2 cellular contexts compared by ENCODE assay signal in the genomic region with DNA sequence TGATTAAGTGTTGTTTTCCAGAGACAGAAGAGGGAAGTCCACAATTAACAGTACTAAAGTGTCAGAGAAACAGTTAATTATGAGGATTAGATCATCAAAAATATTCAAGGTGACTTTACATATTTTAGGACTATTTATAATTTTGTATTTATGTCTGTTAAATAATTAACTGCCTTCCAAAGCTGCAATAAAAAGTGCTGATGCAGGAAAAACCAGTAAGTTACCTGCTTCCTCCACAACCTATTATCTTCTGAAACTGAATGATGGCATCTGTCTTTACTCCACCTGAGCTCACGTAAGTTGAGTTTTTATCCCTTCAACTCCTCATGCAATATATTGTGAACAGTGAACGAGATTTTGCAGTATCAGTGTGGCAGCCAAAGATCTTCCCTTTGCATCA.
A peak's percentile ranks its signal among the peaks of the same experiment; 100 is the strongest.
TF ChIP-seq lines count a peak whose summit lies in the region.

No MANE protein-coding gene starts in this region.

TF ChIP-seq in HepG2, 621 proteins besides CTCF, POLR2A, EP300 and RAD21:
- TF ChIP-seq, protein P1, sequence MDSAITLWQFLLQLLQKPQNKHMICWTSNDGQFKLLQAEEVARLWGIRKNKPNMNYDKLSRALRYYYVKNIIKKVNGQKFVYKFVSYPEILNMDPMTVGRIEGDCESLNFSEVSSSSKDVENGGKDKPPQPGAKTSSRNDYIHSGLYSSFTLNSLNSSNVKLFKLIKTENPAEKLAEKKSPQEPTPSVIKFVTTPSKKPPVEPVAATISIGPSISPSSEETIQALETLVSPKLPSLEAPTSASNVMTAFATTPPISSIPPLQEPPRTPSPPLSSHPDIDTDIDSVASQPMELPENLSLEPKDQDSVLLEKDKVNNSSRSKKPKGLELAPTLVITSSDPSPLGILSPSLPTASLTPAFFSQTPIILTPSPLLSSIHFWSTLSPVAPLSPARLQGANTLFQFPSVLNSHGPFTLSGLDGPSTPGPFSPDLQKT (CRISPR knock-in tag; IDR thresholded peaks at IDR 0.05; ENCODE audit: borderline replicate concordance): no peak
- TF ChIP-seq MAFF (IDR thresholded peaks at IDR 0.05; ENCODE audit: low read depth, low read length) (peak; percentile 92), MAFK (conservative IDR thresholded peaks at IDR 0.05 in 1 of 2, IDR thresholded peaks at IDR 0.05 in 1 of 2; ENCODE audit: low read length in 2 of 2) (peak; percentile 89 to 95)

TF ChIP-seq in H1, 55 proteins besides CTCF, POLR2A, EP300 and RAD21:
- no peak for TF ChIP-seq SIN3A (conservative IDR thresholded peaks at IDR 0.05 in 1 of 2, IDR thresholded peaks at IDR 0.05 in 1 of 2; ENCODE audit: low read depth in 1 of 2, low read length in 2 of 2)
- no peak for TF ChIP-seq ATF3 (IDR thresholded peaks at IDR 0.05; ENCODE audit: insufficient read depth, low read depth, low read length)
- TF ChIP-seq E2F6 (IDR thresholded peaks at IDR 0.05): no peak
- TF ChIP-seq BCL11A (IDR thresholded peaks at IDR 0.05; ENCODE audit: low read depth in 2 of 2, low read length in 2 of 2): no peak
- TF ChIP-seq MAFK (IDR thresholded peaks at IDR 0.05; ENCODE audit: low read depth, low read length): peak; percentile 43; the same call in 1 of the 2 replicates
- TF ChIP-seq, protein P2, sequence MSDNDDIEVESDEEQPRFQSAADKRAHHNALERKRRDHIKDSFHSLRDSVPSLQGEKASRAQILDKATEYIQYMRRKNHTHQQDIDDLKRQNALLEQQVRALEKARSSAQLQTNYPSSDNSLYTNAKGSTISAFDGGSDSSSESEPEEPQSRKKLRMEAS (IDR thresholded peaks at IDR 0.05): no peak
- no peak for TF ChIP-seq KDM5A (IDR thresholded peaks at IDR 0.05; ENCODE audit: low read length)
